1 cellular context compared by ENCODE assay signal in genomic region chr17:31560836-31561235, GRCh38.
TF ChIP-seq lines count a peak whose summit lies in the region.

No MANE protein-coding gene starts in this region.

TF ChIP-seq in HepG2, 621 proteins besides CTCF, POLR2A, EP300 and RAD21 (continued from another document):
- no peak for TF ChIP-seq TERF1 (CRISPR knock-in tag; IDR thresholded peaks at IDR 0.05)
- TF ChIP-seq TFDP1 (CRISPR knock-in tag; IDR thresholded peaks at IDR 0.05; ENCODE audit: borderline replicate concordance), result peak; percentile 52; the same call in 1 of the 2 replicates
- TF ChIP-seq IRX3 (CRISPR knock-in tag; IDR thresholded peaks at IDR 0.05; ENCODE audit: borderline replicate concordance, low read depth), result no peak
- no peak for TF ChIP-seq CREB3 (CRISPR knock-in tag; IDR thresholded peaks at IDR 0.05)
- no peak for TF ChIP-seq RARA (CRISPR knock-in tag; IDR thresholded peaks at IDR 0.05)
- TF ChIP-seq ZNF136 (CRISPR knock-in tag; IDR thresholded peaks at IDR 0.05; ENCODE audit: low read depth), result no peak
- 0 out of 2 replicates have a peak, but pooled peaks have one; percentile 10 for TF ChIP-seq ZGPAT (CRISPR knock-in tag; IDR thresholded peaks at IDR 0.05)
- no peak for TF ChIP-seq ZNF577 (CRISPR knock-in tag; IDR thresholded peaks at IDR 0.05; ENCODE audit: borderline replicate concordance, low read depth)
- no peak for TF ChIP-seq ZNF766 (CRISPR knock-in tag; IDR thresholded peaks at IDR 0.05; ENCODE audit: borderline replicate concordance)
- no peak for TF ChIP-seq HNF1B (CRISPR knock-in tag; IDR thresholded peaks at IDR 0.05)
- no peak for TF ChIP-seq ZNF761 (CRISPR knock-in tag; conservative IDR thresholded peaks at IDR 0.05)
- peak; percentile 90 for TF ChIP-seq ZNF687 (CRISPR knock-in tag; IDR thresholded peaks at IDR 0.05)
- TF ChIP-seq KAT2B (IDR thresholded peaks at IDR 0.05; ENCODE audit: borderline replicate concordance, low read depth, low read length), result no peak
- 0 out of 2 replicates have a peak, but pooled peaks have one; percentile 21 for TF ChIP-seq UBTF (CRISPR knock-in tag; IDR thresholded peaks at IDR 0.05)
- TF ChIP-seq ATF4 (CRISPR knock-in tag; IDR thresholded peaks at IDR 0.05), result no peak
- TF ChIP-seq TMF1 (CRISPR knock-in tag; IDR thresholded peaks at IDR 0.05; ENCODE audit: low read depth), result no peak
- no peak for TF ChIP-seq ZNF160 (CRISPR knock-in tag; IDR thresholded peaks at IDR 0.05)
- TF ChIP-seq NCOA5 (CRISPR knock-in tag; IDR thresholded peaks at IDR 0.05), result no peak
- TF ChIP-seq PPARG (CRISPR knock-in tag; conservative IDR thresholded peaks at IDR 0.05), result no peak
- TF ChIP-seq ZBTB20 (CRISPR knock-in tag; IDR thresholded peaks at IDR 0.05; ENCODE audit: borderline replicate concordance, low read depth), result no peak
- TF ChIP-seq ZNF260 (CRISPR knock-in tag; IDR thresholded peaks at IDR 0.05; ENCODE audit: borderline replicate concordance, low read depth), result no peak
- peak; percentile 22; the same call in 1 of the 2 replicates for TF ChIP-seq HOXA3 (CRISPR knock-in tag; IDR thresholded peaks at IDR 0.05)
- 0 out of 2 replicates have a peak, but pooled peaks have one; percentile 11 for TF ChIP-seq ZNF605 (CRISPR knock-in tag; IDR thresholded peaks at IDR 0.05)
- TF ChIP-seq ZNF501 (CRISPR knock-in tag; IDR thresholded peaks at IDR 0.05), result peak; percentile 33; the same call in 1 of the 2 replicates
- peak; percentile 22; the same call in 1 of the 2 replicates for TF ChIP-seq YEATS4 (CRISPR knock-in tag; IDR thresholded peaks at IDR 0.05; ENCODE audit: borderline replicate concordance)
- 0 out of 2 replicates have a peak, but pooled peaks have one; percentile 8 for TF ChIP-seq TFE3 (CRISPR knock-in tag; IDR thresholded peaks at IDR 0.05)
- no peak for TF ChIP-seq FOXK2 (IDR thresholded peaks at IDR 0.05)
- TF ChIP-seq FOXK1 (CRISPR knock-in tag; IDR thresholded peaks at IDR 0.05; ENCODE audit: borderline replicate concordance, low read depth), result no peak
- TF ChIP-seq ZNF263 (CRISPR knock-in tag; IDR thresholded peaks at IDR 0.05), result 0 out of 2 replicates have a peak, but pooled peaks have one; percentile 11
- TF ChIP-seq TAF1 (CRISPR knock-in tag; IDR thresholded peaks at IDR 0.05), result no peak
- no peak for TF ChIP-seq AGO2 (optimal IDR thresholded peaks at IDR 0.05; ENCODE audit: low read depth, low read length)
